In the genomic region with DNA sequence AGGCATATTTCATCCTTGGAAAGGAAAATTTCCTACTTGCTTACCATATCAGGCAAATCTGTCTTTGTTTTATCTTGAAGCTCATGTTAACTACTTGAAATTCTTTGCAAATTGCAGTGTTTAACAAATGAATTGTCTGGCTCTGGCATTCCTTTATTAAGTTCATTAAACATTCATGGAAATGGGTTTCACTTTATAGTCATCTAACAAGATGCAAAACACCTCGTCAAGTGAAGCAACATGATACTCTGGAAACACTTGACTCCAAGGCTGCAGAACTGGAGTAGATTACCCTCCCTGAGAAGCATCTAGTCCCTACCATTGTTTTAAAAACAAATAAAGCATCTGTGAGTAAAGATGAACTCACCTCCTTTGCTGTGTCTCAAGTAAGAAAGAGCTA, we compare ENCODE assay signal across 18 cellular contexts.
"Had no signal": no experiment of that assay in that cellular context is flagged by ENCODE, and none has a peak within 500 bp of the region (broad histone marks: within the 10 kb centered on the region; RNA-seq: fewer than 3 reads in every experiment).

No MANE protein-coding gene starts in this region.

- ATAC-seq: activated CD4-positive, alpha-beta T cell treated with anti-CD3 and anti-CD28 coated beads for 36 hours; activated CD8-positive, alpha-beta memory T cell treated with anti-CD3 and anti-CD28 coated beads, Interleukin-2, amount 10 ng/mL, durations not matched to agents 7 days and 5 days; activated CD8-positive, alpha-beta T cell treated with anti-CD3 and anti-CD28 coated beads, Interleukin-2, amount 10 ng/mL, durations not matched to agents 7 days and 5 days; activated naive CD8-positive, alpha-beta T cell treated with anti-CD3 and anti-CD28 coated beads, Interleukin-2, amount 50 U/mL, for 24 hours; esophagus mucosa; heart left ventricle; left lung; right cardiac atrium; upper lobe of right lung had no signal

- DNase-seq: activated B cell treated with CpG ODN at 0.5 μM for 24 hours; activated CD4-positive, alpha-beta T cell treated with anti-CD3 and anti-CD28 coated beads for 36 hours; activated CD8-positive, alpha-beta memory T cell treated with anti-CD3 and anti-CD28 coated beads, Interleukin-2, amount 10 ng/mL, durations not matched to agents 7 days and 5 days; activated CD8-positive, alpha-beta T cell treated with anti-CD3 and anti-CD28 coated beads, Interleukin-2, amount 10 ng/mL, durations not matched to agents 7 days and 5 days; activated naive CD8-positive, alpha-beta T cell treated with anti-CD3 and anti-CD28 coated beads, Interleukin-2, amount 50 U/mL, for 24 hours; activated T-cell treated with anti-CD3 and anti-CD28 coated beads, Interleukin-2, amount 50 U/mL, for 48 hours; central memory CD4-positive, alpha-beta T cell; heart left ventricle; hypothalamus; left lung; posterior cingulate gyrus; right cardiac atrium; stimulated activated CD4-positive, alpha-beta T cell treated with anti-CD3 and anti-CD28 coated beads, Interleukin-15, amount 100 ng/mL, for 24 hours; stimulated activated CD4-positive, alpha-beta T cell treated with anti-CD3 and anti-CD28 coated beads, Interleukin-2, amount 100 ng/mL, for 24 hours; stimulated activated naive CD4-positive, alpha-beta T cell; tibial artery; upper lobe of right lung had no signal
